Comparison of ENCODE assay signal across 1 cellular context in the genomic region with DNA sequence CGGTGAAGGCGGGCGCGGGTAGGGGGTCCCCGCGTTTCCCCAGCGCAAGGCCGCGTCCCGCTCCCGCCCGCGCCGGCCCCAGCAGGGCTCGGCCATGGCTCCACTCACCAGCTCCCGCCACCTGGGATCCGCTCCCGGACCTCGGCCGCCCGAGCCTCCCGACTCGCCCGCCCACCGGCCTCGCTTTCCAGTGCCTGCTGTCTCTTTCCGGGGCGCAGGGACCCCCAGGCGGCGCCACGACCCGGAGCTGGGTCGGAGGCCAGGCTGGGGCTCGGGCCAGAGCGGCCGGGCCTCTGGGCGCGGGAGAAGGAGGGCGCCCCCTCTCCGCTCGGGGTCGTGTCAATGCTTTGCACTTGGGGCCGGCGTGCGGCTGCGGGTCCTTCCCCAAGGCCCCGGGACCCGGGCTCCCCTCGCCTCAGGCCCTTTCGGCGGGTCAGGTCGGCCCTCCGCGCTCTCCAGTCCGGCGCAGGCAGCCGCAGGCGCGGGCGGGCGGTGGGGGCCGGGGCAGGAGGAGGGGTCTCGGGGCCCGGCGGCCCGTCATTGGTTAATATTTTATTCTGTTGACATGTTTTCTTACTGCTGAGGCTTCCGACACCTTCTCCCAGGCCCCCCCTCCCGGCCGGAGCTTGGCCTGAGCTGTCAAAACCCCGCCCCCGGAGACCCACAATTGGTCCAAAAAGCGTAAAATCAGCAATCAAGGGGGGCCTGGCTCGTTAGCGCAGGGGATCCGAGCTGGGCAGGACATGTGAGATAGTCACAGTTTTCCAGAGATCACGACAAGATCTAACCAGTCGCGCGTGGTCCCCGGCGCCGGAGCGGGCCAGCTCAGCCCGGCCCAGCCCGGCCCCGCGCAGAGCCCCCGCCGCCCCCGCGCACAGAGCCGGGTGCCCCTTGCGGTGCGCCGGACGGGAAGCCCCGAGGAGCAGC.
TF ChIP-seq lines count a peak whose summit lies in the region.

A gene (plus strand): TSS at position 713 of the 927 bp plus-strand sequence. CDS start 334 bp downstream, outside the sequence.

TF ChIP-seq in SK-N-SH, 30 proteins besides CTCF, POLR2A, EP300 and RAD21 (continued from another document):
- TF ChIP-seq RFX5 (IDR thresholded peaks at IDR 0.05; ENCODE audit: low read length) (no peak), TCF12 (IDR thresholded peaks at IDR 0.05) (peak; percentile 57; the same call in 1 of the 2 replicates), RXRA (IDR thresholded peaks at IDR 0.05; ENCODE audit: borderline replicate concordance, low read depth) (peak; percentile 47; the same call in 1 of the 2 replicates), SIN3A (IDR thresholded peaks at IDR 0.05; ENCODE audit: borderline replicate concordance, low read depth, low read length) (peak; percentile 76), NRF1 (IDR thresholded peaks at IDR 0.05; ENCODE audit: low read depth, low read length) (peak; percentile 44)
- TF ChIP-seq, protein P1, sequence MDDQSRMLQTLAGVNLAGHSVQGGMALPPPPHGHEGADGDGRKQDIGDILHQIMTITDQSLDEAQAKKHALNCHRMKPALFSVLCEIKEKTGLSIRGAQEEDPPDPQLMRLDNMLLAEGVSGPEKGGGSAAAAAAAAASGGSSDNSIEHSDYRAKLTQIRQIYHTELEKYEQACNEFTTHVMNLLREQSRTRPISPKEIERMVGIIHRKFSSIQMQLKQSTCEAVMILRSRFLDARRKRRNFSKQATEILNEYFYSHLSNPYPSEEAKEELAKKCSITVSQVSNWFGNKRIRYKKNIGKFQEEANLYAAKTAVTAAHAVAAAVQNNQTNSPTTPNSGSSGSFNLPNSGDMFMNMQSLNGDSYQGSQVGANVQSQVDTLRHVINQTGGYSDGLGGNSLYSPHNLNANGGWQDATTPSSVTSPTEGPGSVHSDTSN (IDR thresholded peaks at IDR 0.05), result peak; percentile 87
- TF ChIP-seq, protein P2, sequence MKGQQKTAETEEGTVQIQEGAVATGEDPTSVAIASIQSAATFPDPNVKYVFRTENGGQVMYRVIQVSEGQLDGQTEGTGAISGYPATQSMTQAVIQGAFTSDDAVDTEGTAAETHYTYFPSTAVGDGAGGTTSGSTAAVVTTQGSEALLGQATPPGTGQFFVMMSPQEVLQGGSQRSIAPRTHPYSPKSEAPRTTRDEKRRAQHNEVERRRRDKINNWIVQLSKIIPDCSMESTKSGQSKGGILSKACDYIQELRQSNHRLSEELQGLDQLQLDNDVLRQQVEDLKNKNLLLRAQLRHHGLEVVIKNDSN (IDR thresholded peaks at IDR 0.05; ENCODE audit: borderline replicate concordance, low read depth), result no peak; the same call in 1 of the 2 replicates
